In the genomic region with DNA sequence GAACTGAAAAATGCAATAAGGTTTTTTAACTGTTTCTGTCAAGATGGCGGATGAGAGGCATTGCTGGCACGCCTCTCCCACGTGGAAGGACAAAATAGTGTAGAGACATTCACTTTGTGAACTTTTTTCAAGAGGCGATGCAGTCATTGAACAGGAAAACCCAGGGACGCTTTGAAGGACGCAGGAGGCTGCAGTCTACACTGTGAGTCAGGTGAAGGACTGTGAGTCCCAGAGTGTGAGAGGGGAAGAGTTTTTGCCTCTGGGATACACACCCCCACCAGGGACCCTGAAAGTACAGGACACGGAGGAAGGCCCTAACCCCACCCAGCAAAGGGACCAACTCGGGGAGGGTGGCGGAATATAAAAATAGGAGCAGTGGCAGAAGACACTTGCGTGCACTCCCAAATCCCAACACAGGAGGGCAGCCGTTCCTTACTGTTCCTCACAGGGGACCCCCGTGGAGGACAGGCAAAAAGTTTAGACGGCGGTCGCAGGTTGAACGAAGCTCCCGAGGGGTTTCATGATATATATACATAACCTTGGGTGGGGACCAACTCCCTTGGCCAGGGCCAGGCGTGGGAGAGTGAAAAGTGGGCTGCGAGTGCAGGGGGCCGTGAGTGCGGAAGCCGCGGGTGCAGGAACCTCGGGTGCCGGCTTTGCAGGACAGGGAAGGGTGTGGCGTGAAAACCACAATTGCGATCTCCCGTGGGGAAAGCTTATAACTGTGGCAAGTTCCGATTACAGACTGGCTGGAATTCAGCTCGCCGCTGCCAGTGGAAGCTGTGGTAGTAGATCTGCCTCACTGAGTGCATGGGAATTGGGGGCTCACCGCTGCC, we compare ENCODE assay signal across 8 cellular contexts.
DNase-seq lines count a peak whose midpoint lies in the region; ATAC-seq and TF ChIP-seq lines count a peak whose summit lies in the region.

No MANE protein-coding gene starts in this region.

- TF ChIP-seq CTCF in heart right ventricle (IDR thresholded peaks at IDR 0.05) = peak; percentile 77 to 94 (median 87)
- TF ChIP-seq CTCF in upper lobe of right lung (IDR thresholded peaks at IDR 0.05) = peak; percentile 76

- H3K27ac ChIP-seq in heart right ventricle (no peak overlapping the region), rectal smooth muscle tissue (ENCODE audit: low read depth, low read length) (no peak overlapping the region), upper lobe of right lung (no peak overlapping the region)

- no peak overlapping the region for H3K9ac ChIP-seq in rectal smooth muscle tissue (ENCODE audit: low read length)

- intact Hi-C loops in heart right ventricle (cut with DNase I) (loop anchor here (1.0 to 10.0 kb wide), 10 partner anchors 85 to 261 kb away; a partner anchor contains a TSS), upper lobe of right lung (cut with DNase I) (loop anchor here (5.0 kb wide), 1 partner anchor 93 kb away; no protein-coding TSS in a partner anchor)

- H3K4me1 Mint-ChIP-seq in T-cell = peaks cover 12 to 25% (median 15%) of the 10 kb centered on the region in 3 donors

- peaks cover 0 to 4% (median 0%) of the 10 kb centered on the region in 11 donors for H3K9me3 ChIP-seq in heart right ventricle
- H3K9me3 ChIP-seq in upper lobe of right lung = no peaks in the 10 kb centered on the region

- peak overlapping the region; percentile 6 to 67 for H3K27ac Mint-ChIP-seq in T-cell

- H3K36me3 ChIP-seq in heart right ventricle (no peaks in the 10 kb centered on the region), rectal smooth muscle tissue (ENCODE audit: control insufficient read depth, insufficient read depth, low read length) (no peaks in the 10 kb centered on the region), upper lobe of right lung (no peaks in the 10 kb centered on the region)

- H3K27me3 ChIP-seq in heart right ventricle = peaks cover 0 to 12% (median 5%) of the 10 kb centered on the region in 7 donors
- H3K27me3 ChIP-seq in rectal smooth muscle tissue (ENCODE audit: control insufficient read depth, insufficient read depth, low read length) = no peaks in the 10 kb centered on the region
- H3K27me3 ChIP-seq in upper lobe of right lung = no peaks in the 10 kb centered on the region

- DNase-seq in COLO829 (ENCODE audit: low spot score) (peak; percentile 63), LHCN-M2 (ENCODE audit: low read depth) (peak; percentile 63), T-cell (peak; percentile 41 to 82 (median 68)), heart right ventricle (peak; percentile 80 to 84), upper lobe of right lung (peak; percentile 76)
- DNase-seq in activated naive CD8-positive, alpha-beta T cell treated with anti-CD3 and anti-CD28 coated beads, Interleukin-2, amount 50 U/mL, for 16 hours (ENCODE audit: low read depth, low spot score) = peak; percentile 62

- H3K9me3 Mint-ChIP-seq in T-cell = no peaks in the 10 kb centered on the region

- peaks cover 7 to 13% of the 10 kb centered on the region in 2 donors for H3K27me3 Mint-ChIP-seq in T-cell

- WGBS in heart right ventricle, 2 donors = 23 to 25% methylated on average over 32 of the region's 32 CpGs

- ATAC-seq in T-cell (replicated peaks in 1 of 4) (peak; percentile 74 to 84 (median 77)), heart right ventricle (peak; percentile 78 to 95 (median 84)), upper lobe of right lung (peak; percentile 89), HG03342 (IDR thresholded peaks at IDR 0.05; ENCODE audit: unreplicated experiment) (no peak)

- peak overlapping the region; percentile 78 to 84 (median 83) for H3K4me3 Mint-ChIP-seq in T-cell

- H3K4me1 ChIP-seq in heart right ventricle (peaks cover 0 to 22% (median 9%) of the 10 kb centered on the region in 9 donors), rectal smooth muscle tissue (ENCODE audit: control insufficient read depth, insufficient read depth, low read length) (no peaks in the 10 kb centered on the region), upper lobe of right lung (peaks cover 5% of the 10 kb centered on the region)

- POLR2A ChIA-PET in T-cell (lab: Charles Lee) = no interaction called here

- H3K36me3 Mint-ChIP-seq in T-cell = peaks cover 1% of the 10 kb centered on the region

- CTCF ChIA-PET in T-cell (lab: Charles Lee) = interaction anchor here (0.5 to 3.2 kb wide), 10 partner anchors 53 to 224 kb away, joined by 3 to 35 read pairs (median 4); no protein-coding TSS in a partner anchor

- peak overlapping the region in 7 of 10 donors; percentile 24 to 53 (median 44) for H3K4me3 ChIP-seq in heart right ventricle
- H3K4me3 ChIP-seq in rectal smooth muscle tissue (ENCODE audit: low read length) = peak overlapping the region; percentile 28
- H3K4me3 ChIP-seq in upper lobe of right lung = peak overlapping the region; percentile 31
